Comparison of ENCODE assay signal across 8 cellular contexts in genomic region chr6:7106215-7106751, GRCh38. TPM values are rescaled to one million over a fixed set of nuclear protein-coding genes. Genes with fewer than 3 reads are reported as not detected.
DNase-seq lines count a peak whose midpoint lies in the region; ATAC-seq, FAIRE-seq and TF ChIP-seq lines count a peak whose summit lies in the region.

No MANE protein-coding gene starts in this region.

- no TSS peak for BruUV-seq in GM12878 (replicated peaks; lab: Mats Ljungman, UMichigan)

- peaks cover 27% of the 10 kb centered on the region for H3K79me2 ChIP-seq in ACC112 (ENCODE audit: control insufficient read depth, insufficient read depth, low read length, unreplicated experiment)
- peaks cover 44% of the 10 kb centered on the region for H3K79me2 ChIP-seq in GM12878 (ENCODE audit: control insufficient read depth, insufficient read depth, low read length)

- peak overlapping the region; percentile 92 for H3K27ac Mint-ChIP-seq in mesothelial cell of epicardium

- H3K36me3 ChIP-seq in ACC112 (ENCODE audit: insufficient read depth, low read length) (no peaks in the 10 kb centered on the region), GM12878 (ENCODE audit: control insufficient read depth in 2 of 2, insufficient read depth in 2 of 2, low read length in 1 of 2) (no peaks in the 10 kb centered on the region)

- RAD21 ChIA-PET in GM12878 (lab: Charles Lee; ENCODE audit: unreplicated experiment), result interaction anchor here (0.5 to 2.6 kb wide), 8 partner anchors 8 to 136 kb away, joined by 3 to 19 read pairs (median 4); no protein-coding TSS in a partner anchor

- H3K4me3 Mint-ChIP-seq in mesothelial cell of epicardium, result peak overlapping the region; percentile 80

- TF ChIP-seq CTCF in GM12878 (IDR thresholded peaks at IDR 0.05 in 2 of 3, conservative IDR thresholded peaks at IDR 0.05 in 1 of 3; ENCODE audit: control insufficient read depth in 2 of 3, extremely low read depth in 1 of 3, insufficient read depth in 1 of 3, low read depth in 3 of 3, low read length in 3 of 3) (no peak), mesothelial cell of epicardium (IDR thresholded peaks at IDR 0.05; ENCODE audit: unreplicated experiment) (no peak)

- SMC1A ChIA-PET in GM12878 (lab: Charles Lee; ENCODE audit: uncharacterized antibody, unreplicated experiment), result interaction anchor here (0.6 to 2.3 kb wide), 18 partner anchors 10 to 1025 kb away, joined by 3 to 10 read pairs (median 4); no protein-coding TSS in a partner anchor

- H3K4me3 ChIP-seq in ACC112 (ENCODE audit: low read depth, low read length), result peak overlapping the region; percentile 97
- peak overlapping the region; percentile 97 for H3K4me3 ChIP-seq in GM12878

- CTCF ChIA-PET in GM12878 (lab: Yijun Ruan, JAX), result interaction anchor here (0.6 to 1.5 kb wide), 8 partner anchors 10 to 429 kb away, joined by 3 to 6 read pairs (median 3); no protein-coding TSS in a partner anchor

- POLR2A ChIA-PET in GM12878 (lab: Charles Lee), result interaction anchor here (1.0 to 2.0 kb wide), 3 partner anchors 20 to 40 kb away, joined by 3 to 6 read pairs (median 4); no protein-coding TSS in a partner anchor

- no peak for TF ChIP-seq RAD21 in GM12878 (IDR thresholded peaks at IDR 0.05; ENCODE audit: insufficient read depth, low read depth, low read length)

- in situ Hi-C loops in GM12878 (cut with MboI), result no loop called here

- H3K9ac ChIP-seq in GM12878 (ENCODE audit: control insufficient read depth, insufficient read depth, low read length), result peak overlapping the region; percentile 62

- H3K9me3 Mint-ChIP-seq in mesothelial cell of epicardium, result no peaks in the 10 kb centered on the region

- no peak for TF ChIP-seq POLR2A in GM12878 (IDR thresholded peaks at IDR 0.05; ENCODE audit: low read depth, low read length)

- 42% methylated on average over 10 of the region's 10 CpGs for WGBS in GM12878 (ENCODE audit: insufficient coverage, insufficient replicate concordance, low lambda C conversion rate, missing lambda C conversion rate)

- H3K36me3 Mint-ChIP-seq in mesothelial cell of epicardium, result no peaks in the 10 kb centered on the region

- no peaks in the 10 kb centered on the region for H4K20me1 ChIP-seq in GM12878 (ENCODE audit: control insufficient read depth, insufficient read depth)

- H3K27me3 Mint-ChIP-seq in mesothelial cell of epicardium (ENCODE audit: low read depth), result no peaks in the 10 kb centered on the region

- TF ChIP-seq EP300 in GM12878 (IDR thresholded peaks at IDR 0.05; ENCODE audit: borderline replicate concordance in 1 of 2, control insufficient read depth in 1 of 2, low read depth in 2 of 2, low read length in 2 of 2), result no peak

- peaks cover 31% of the 10 kb centered on the region for H3K4me1 Mint-ChIP-seq in mesothelial cell of epicardium

- intact Hi-C loops in GM12878 (cut with micrococcal nuclease; ENCODE audit: unreplicated experiment), result loop anchor here (2.0 to 5.0 kb wide), 2 partner anchors 49 to 131 kb away; no protein-coding TSS in a partner anchor

- H3K4me2 ChIP-seq in GM12878 (ENCODE audit: control insufficient read depth, insufficient read depth), result peak overlapping the region; percentile 61

- H2AFZ ChIP-seq in ACC112 (ENCODE audit: low read length, unreplicated experiment), result peak overlapping the region; percentile 57
- H2AFZ ChIP-seq in GM12878 (ENCODE audit: control insufficient read depth, low read depth, low read length), result peak overlapping the region; percentile 88

- no peaks in the 10 kb centered on the region for H3K27me3 ChIP-seq in ACC112 (ENCODE audit: insufficient read depth, low read length)
- no peaks in the 10 kb centered on the region for H3K27me3 ChIP-seq in GM12878 (replicated peaks in 1 of 2; ENCODE audit: control insufficient read depth in 2 of 2, insufficient read depth in 2 of 2, low read length in 1 of 2)

- H3K9me3 ChIP-seq in GM12878 (replicated peaks; ENCODE audit: control insufficient read depth, insufficient read depth, low read length), result no peaks in the 10 kb centered on the region

- 0 out of 2 replicates have a peak overlapping the region, but pooled peaks have one; percentile 14 for H3K27ac ChIP-seq in ACC112 (ENCODE audit: low read depth, low read length)
- H3K27ac ChIP-seq in GM12878 (ENCODE audit: control insufficient read depth, insufficient read depth), result peak overlapping the region; percentile 94

- no peak for FAIRE-seq in GM12878 (lab: Jason Lieb, UNC)

- H3K4me1 ChIP-seq in ACC112 (ENCODE audit: control insufficient read depth, insufficient read depth, low read length, unreplicated experiment) (peaks cover 15% of the 10 kb centered on the region), GM12878 (ENCODE audit: control insufficient read depth, insufficient read depth, low read length) (peaks cover 5% of the 10 kb centered on the region)

- ATAC-seq in HG03432 (IDR thresholded peaks at IDR 0.05; ENCODE audit: unreplicated experiment) (peak; percentile 3), GM12878 (no peak), HG02763 (IDR thresholded peaks at IDR 0.05; ENCODE audit: unreplicated experiment) (no peak), HG03571 (IDR thresholded peaks at IDR 0.05; ENCODE audit: unreplicated experiment) (no peak)

- DNase-seq in GM12878 (ENCODE audit: low read depth, low spot score) (no peak), mesothelial cell of epicardium (ENCODE audit: low spot score in 2 of 2, unreplicated experiment in 2 of 2) (no peak), DMS114 treated with DMSO at 0.1 percent for 48 hours (lab: John Stamatoyannopoulos, UW; ENCODE audit: unreplicated experiment) (no peak)
- no peak for DNase-seq in stimulated activated CD4-positive, alpha-beta T cell treated with anti-CD3 and anti-CD28 coated beads, Interleukin-4, amount 100 ng/mL, for 24 hours

TF ChIP-seq in GM12878, 131 proteins besides CTCF, POLR2A, EP300 and RAD21 (continues in another document):
- TF ChIP-seq ZNF384 (IDR thresholded peaks at IDR 0.05; ENCODE audit: borderline replicate concordance, low read depth, low read length), result no peak
- TF ChIP-seq, protein P1, sequence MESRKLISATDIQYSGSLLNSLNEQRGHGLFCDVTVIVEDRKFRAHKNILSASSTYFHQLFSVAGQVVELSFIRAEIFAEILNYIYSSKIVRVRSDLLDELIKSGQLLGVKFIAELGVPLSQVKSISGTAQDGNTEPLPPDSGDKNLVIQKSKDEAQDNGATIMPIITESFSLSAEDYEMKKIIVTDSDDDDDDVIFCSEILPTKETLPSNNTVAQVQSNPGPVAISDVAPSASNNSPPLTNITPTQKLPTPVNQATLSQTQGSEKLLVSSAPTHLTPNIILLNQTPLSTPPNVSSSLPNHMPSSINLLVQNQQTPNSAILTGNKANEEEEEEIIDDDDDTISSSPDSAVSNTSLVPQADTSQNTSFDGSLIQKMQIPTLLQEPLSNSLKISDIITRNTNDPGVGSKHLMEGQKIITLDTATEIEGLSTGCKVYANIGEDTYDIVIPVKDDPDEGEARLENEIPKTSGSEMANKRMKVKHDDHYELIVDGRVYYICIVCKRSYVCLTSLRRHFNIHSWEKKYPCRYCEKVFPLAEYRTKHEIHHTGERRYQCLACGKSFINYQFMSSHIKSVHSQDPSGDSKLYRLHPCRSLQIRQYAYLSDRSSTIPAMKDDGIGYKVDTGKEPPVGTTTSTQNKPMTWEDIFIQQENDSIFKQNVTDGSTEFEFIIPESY (IDR thresholded peaks at IDR 0.05), result no peak
- TF ChIP-seq STAT3 (IDR thresholded peaks at IDR 0.05; ENCODE audit: low read depth, low read length), result no peak
- TF ChIP-seq HDAC2 (IDR thresholded peaks at IDR 0.05), result no peak
- peak; percentile 75 for TF ChIP-seq NR2C1 (IDR thresholded peaks at IDR 0.05)
- TF ChIP-seq, protein P2, sequence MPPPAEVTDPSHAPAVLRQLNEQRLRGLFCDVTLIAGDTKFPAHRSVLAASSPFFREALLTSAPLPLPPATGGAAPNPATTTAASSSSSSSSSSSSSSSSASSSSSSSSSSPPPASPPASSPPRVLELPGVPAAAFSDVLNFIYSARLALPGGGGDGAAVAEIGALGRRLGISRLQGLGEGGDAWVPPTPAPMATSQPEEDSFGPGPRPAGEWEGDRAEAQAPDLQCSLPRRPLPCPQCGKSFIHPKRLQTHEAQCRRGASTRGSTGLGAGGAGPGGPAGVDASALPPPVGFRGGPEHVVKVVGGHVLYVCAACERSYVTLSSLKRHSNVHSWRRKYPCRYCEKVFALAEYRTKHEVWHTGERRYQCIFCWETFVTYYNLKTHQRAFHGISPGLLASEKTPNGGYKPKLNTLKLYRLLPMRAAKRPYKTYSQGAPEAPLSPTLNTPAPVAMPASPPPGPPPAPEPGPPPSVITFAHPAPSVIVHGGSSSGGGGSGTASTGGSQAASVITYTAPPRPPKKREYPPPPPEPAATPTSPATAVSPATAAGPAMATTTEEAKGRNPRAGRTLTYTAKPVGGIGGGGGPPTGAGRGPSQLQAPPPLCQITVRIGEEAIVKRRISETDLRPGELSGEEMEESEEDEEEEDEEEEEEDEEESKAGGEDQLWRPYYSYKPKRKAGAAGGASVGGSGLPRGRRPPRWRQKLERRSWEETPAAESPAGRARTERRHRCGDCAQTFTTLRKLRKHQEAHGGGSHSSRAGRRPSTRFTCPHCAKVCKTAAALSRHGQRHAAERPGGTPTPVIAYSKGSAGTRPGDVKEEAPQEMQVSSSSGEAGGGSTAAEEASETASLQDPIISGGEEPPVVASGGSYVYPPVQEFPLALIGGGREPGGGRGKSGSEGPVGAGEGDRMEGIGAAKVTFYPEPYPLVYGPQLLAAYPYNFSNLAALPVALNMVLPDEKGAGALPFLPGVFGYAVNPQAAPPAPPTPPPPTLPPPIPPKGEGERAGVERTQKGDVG (CRISPR knock-in tag; IDR thresholded peaks at IDR 0.05), result no peak
- TF ChIP-seq SIX5 (IDR thresholded peaks at IDR 0.05; ENCODE audit: low read depth, low read length, severe bottlenecking), result no peak
- no peak for TF ChIP-seq BRCA1 (IDR thresholded peaks at IDR 0.05; ENCODE audit: low read depth, low read length)

RNA-seq across cellular contexts. Expression of gene RREB1, which starts 1.5 kb away (rescaled TPM):
- 160 and 173 TPM in 2 replicates for total RNA-seq in GM12878 (2013; cell fraction: nucleolus; rRNA removed)
- total RNA-seq in GM12878 (2014; rRNA removed), result 12.3 and 14.9 TPM in 2 replicates
- total RNA-seq in GM12878 (2014; rRNA removed; fragmentation: Illumina TruSeq; extraction: Trizol), result 12.4 and 12.5 TPM in 2 replicates
- total RNA-seq in GM12878 (2021), result 27.3 and 30.3 TPM in 2 replicates
- polyA plus RNA-seq in GM12878 (2011; ENCODE audit: low read depth), result 5.8 TPM
- polyA plus RNA-seq in GM12878 (2011; rRNA removed), result 2.9 and 3.1 TPM in 2 replicates
- 2.9 and 4.9 TPM in 2 replicates for polyA plus RNA-seq in GM12878 (2011; cell fraction: cytosol; rRNA removed)
- polyA plus RNA-seq in GM12878 (2011; cell fraction: nucleus; rRNA removed), result 13.5 and 17.6 TPM in 2 replicates
- 11.1 and 11.2 TPM in 2 replicates for polyA plus RNA-seq in GM12878 (2012)
- polyA plus RNA-seq in GM12878 (2014; fragmentation: Illumina TruSeq; extraction: Trizol), result 4.4 and 7.2 TPM in 2 replicates
- 1 to 10 TPM; 1.9 to 2.1 TPM for polyA plus RNA-seq in GM12878 (2014; fragmentation: Nextera tagmentation; extraction: Ambion mirVana)
- 9.3 and 11.3 TPM in 2 replicates for polyA plus RNA-seq in GM12878 (2014; rRNA removed)
- polyA plus RNA-seq in GM12878 (2016; fragmentation: Nextera tagmentation; extraction: Ambion mirVana), result 1 to 10 TPM; 7.9 to 9.9 TPM
- polyA minus RNA-seq in GM12878 (2011; rRNA and poly(A)+ RNA removed), result 39.6 and 43.2 TPM in 2 replicates
- 10.9 and 14.4 TPM in 2 replicates for polyA minus RNA-seq in GM12878 (2011; cell fraction: cytosol; rRNA and poly(A)+ RNA removed)
- 39.0 and 65.1 TPM in 2 replicates for polyA minus RNA-seq in GM12878 (2011; cell fraction: nucleus; rRNA and poly(A)+ RNA removed)
- 55.4 to 63.0 TPM (median 57.5 TPM) in 3 replicates for total RNA-seq in mesothelial cell of epicardium
